In the genomic region with DNA sequence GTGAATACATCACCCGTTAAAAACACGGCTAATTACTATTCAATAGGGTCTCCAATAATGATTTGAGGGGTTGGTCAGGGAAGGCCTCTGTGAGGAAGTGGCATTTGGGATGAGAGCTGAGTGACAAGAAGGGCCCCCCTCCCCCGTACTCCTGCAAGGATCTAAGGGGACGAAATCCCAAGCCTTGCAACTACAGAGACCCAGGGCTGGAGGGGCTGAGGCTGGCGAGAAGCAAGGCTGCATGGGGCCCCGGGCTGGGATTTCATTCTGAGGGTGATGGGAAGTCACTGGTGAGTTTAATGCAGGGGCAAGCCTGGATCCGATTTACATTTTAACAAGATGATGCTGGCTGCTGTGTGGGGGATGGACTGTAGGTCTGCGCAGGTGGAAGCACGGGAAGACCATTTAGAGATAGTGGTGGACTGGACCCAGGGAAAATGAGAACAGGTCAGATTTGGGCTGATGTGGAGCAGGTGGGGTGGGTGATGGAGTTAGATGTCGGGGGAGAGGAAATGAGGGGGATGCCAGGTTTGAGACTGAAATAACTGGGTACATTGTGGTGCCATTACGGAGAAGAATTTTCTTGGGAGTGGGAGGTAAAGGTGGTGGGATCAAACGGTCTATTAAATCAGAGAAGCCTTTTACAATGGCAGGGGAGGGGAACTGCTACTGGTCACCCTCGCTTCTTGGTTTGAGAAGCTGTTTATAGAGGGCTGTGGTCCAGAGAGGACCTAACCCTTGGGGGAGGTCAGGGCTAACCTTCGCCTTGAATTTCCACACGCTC, we compare ENCODE assay signal across 8 cellular contexts. TPM values are rescaled to one million over a fixed set of nuclear protein-coding genes. Genes with fewer than 3 reads are reported as not detected.
DNase-seq lines count a peak whose midpoint lies in the region; ATAC-seq and TF ChIP-seq lines count a peak whose summit lies in the region.

No MANE protein-coding gene starts in this region.

- H3K36me3 Mint-ChIP-seq in natural killer cell treated with Interleukin-12 subunit alpha and Interleukin-12 subunit beta and Interleukin-15 and Interleukin-18, amount 100 ng/mL, for 72 hours, result no peaks in the 10 kb centered on the region

- CTCF ChIA-PET in BJ (lab: Yijun Ruan, JAX), result interaction anchor here (0.6 to 3.6 kb wide), 3 partner anchors 10 to 92 kb away, joined by 3 to 43 read pairs (median 3); no protein-coding TSS in a partner anchor

- TF ChIP-seq CTCF in BJ (IDR thresholded peaks at IDR 0.05; ENCODE audit: insufficient read depth, low read depth, low read length), result no peak
- TF ChIP-seq CTCF in LNCaP clone FGC (IDR thresholded peaks at IDR 0.05; ENCODE audit: control insufficient read depth, extremely low read depth, insufficient read depth), result no peak
- no peak for TF ChIP-seq CTCF in coronary artery (IDR thresholded peaks at IDR 0.05)
- no peak for TF ChIP-seq CTCF in lower leg skin (IDR thresholded peaks at IDR 0.05)

- DNase-seq in BJ (ENCODE audit: low read depth) (no peak), LNCaP clone FGC (ENCODE audit: low read depth) (no peak), coronary artery (ENCODE audit: low spot score) (no peak), lower leg skin (ENCODE audit: low spot score in 2 of 2) (no peak)
- no peak for DNase-seq in natural killer cell treated with Interleukin-12 subunit alpha and Interleukin-12 subunit beta and Interleukin-15 and Interleukin-18, amount 100 ng/mL, for 72 hours (ENCODE audit: low spot score)

- WGBS in lower leg skin, 2 donors, result 55 to 62% methylated on average over 15 of the region's 15 CpGs

- intact Hi-C loops in lower leg skin (cut with DNase I; ENCODE audit: low total_unique reads), result no loop called here

- peak overlapping the region; percentile 76 to 77 for H3K27ac ChIP-seq in coronary artery

- H3K4me3 Mint-ChIP-seq in natural killer cell treated with Interleukin-12 subunit alpha and Interleukin-12 subunit beta and Interleukin-15 and Interleukin-18, amount 100 ng/mL, for 72 hours, result peak overlapping the region; percentile 95

- no peak for TF ChIP-seq POLR2A in lower leg skin (IDR thresholded peaks at IDR 0.05)

- H3K27me3 ChIP-seq in BJ (ENCODE audit: control insufficient read depth, insufficient read depth, low read length), result peaks cover 1% of the 10 kb centered on the region; the same call in 1 of the 2 replicates

- POLR2A ChIA-PET in BJ (lab: Charles Lee), result interaction anchor here (0.5 kb wide), 1 partner anchor 45 kb away, joined by 3 read pairs; no protein-coding TSS in a partner anchor

- peaks cover 15% of the 10 kb centered on the region for H3K36me3 ChIP-seq in BJ (ENCODE audit: control insufficient read depth, insufficient read depth, low read length)

- H3K4me3 ChIP-seq in BJ (ENCODE audit: low read depth, low read length) (peak overlapping the region; percentile 99), LNCaP clone FGC (ENCODE audit: low read depth, low read length) (peak overlapping the region; percentile 99), coronary artery (peak overlapping the region; percentile 86), lower leg skin (ENCODE audit: low read depth, poor library complexity, severe bottlenecking) (no peak overlapping the region)

- peaks cover 12 to 24% of the 10 kb centered on the region in 2 donors for H3K4me1 Mint-ChIP-seq in natural killer cell treated with Interleukin-12 subunit alpha and Interleukin-12 subunit beta and Interleukin-15 and Interleukin-18, amount 100 ng/mL, for 72 hours (ENCODE audit: low read depth in 2 of 2)

- no peaks in the 10 kb centered on the region for H3K9me3 Mint-ChIP-seq in natural killer cell treated with Interleukin-12 subunit alpha and Interleukin-12 subunit beta and Interleukin-15 and Interleukin-18, amount 100 ng/mL, for 72 hours

- ATAC-seq in natural killer cell treated with Interleukin-12 subunit alpha and Interleukin-12 subunit beta and Interleukin-15 and Interleukin-18, amount 100 ng/mL, for 72 hours, result no peak
- no peak for ATAC-seq in HG03354 (IDR thresholded peaks at IDR 0.05; ENCODE audit: poor library complexity, severe bottlenecking, unreplicated experiment)
- ATAC-seq in HG03457 (IDR thresholded peaks at IDR 0.05; ENCODE audit: unreplicated experiment), result no peak
- ATAC-seq in GM18519 (IDR thresholded peaks at IDR 0.05; ENCODE audit: low FRiP score, unreplicated experiment), result no peak

- no peaks in the 10 kb centered on the region for H3K27me3 Mint-ChIP-seq in natural killer cell treated with Interleukin-12 subunit alpha and Interleukin-12 subunit beta and Interleukin-15 and Interleukin-18, amount 100 ng/mL, for 72 hours

- H3K27ac Mint-ChIP-seq in natural killer cell treated with Interleukin-12 subunit alpha and Interleukin-12 subunit beta and Interleukin-15 and Interleukin-18, amount 100 ng/mL, for 72 hours, result peak overlapping the region; percentile 98 to 99

RNA-seq across cellular contexts. Expression of gene MYBBP1A, which starts 0.9 kb away (rescaled TPM):
- polyA plus RNA-seq in BJ (2011; rRNA removed), result 12.4 and 24.1 TPM in 2 replicates
- 22.6 and 24.7 TPM in 2 replicates for polyA minus RNA-seq in BJ (2011; rRNA and poly(A)+ RNA removed)
- total RNA-seq in natural killer cell treated with Interleukin-12 subunit alpha and Interleukin-12 subunit beta and Interleukin-15 and Interleukin-18, amount 100 ng/mL, for 72 hours, result 100 to 1,000 TPM in 1 of 2 donors, 10 to 100 TPM in 1; 92.3 to 246 TPM
- 10 to 100 TPM; 53.9 to 83.7 (median 54.5) TPM for total RNA-seq in lower leg skin

RNA-seq across cellular contexts. Expression of gene GGT6, which starts 4.3 kb away (rescaled TPM):
- polyA plus RNA-seq in BJ (2011; rRNA removed), result not detected in 2 replicates
- polyA minus RNA-seq in BJ (2011; rRNA and poly(A)+ RNA removed), result not detected in 2 replicates
- not detected for total RNA-seq in natural killer cell treated with Interleukin-12 subunit alpha and Interleukin-12 subunit beta and Interleukin-15 and Interleukin-18, amount 100 ng/mL, for 72 hours
- 100 to 1,000 TPM; 133 to 232 (median 184) TPM for total RNA-seq in lower leg skin

RNA-seq across cellular contexts. Expression of gene SMTNL2, which starts 28.3 kb away (rescaled TPM):
- polyA plus RNA-seq in BJ (2011; rRNA removed), result not detected in 2 replicates
- polyA minus RNA-seq in BJ (2011; rRNA and poly(A)+ RNA removed), result not detected in 2 replicates
- not detected for total RNA-seq in natural killer cell treated with Interleukin-12 subunit alpha and Interleukin-12 subunit beta and Interleukin-15 and Interleukin-18, amount 100 ng/mL, for 72 hours
- total RNA-seq in lower leg skin, result 1 to 10 TPM in 2 of 4 donors, under 1 TPM in 1, not detected in 1; 0.25 to 3.0 (median 1.0) TPM

RNA-seq across cellular contexts. Expression of gene SPNS2, which starts 57.4 kb away (rescaled TPM):
- polyA plus RNA-seq in BJ (2011; rRNA removed), result not detected in 2 replicates
- polyA minus RNA-seq in BJ (2011; rRNA and poly(A)+ RNA removed), result not detected in 2 replicates
- not detected for total RNA-seq in natural killer cell treated with Interleukin-12 subunit alpha and Interleukin-12 subunit beta and Interleukin-15 and Interleukin-18, amount 100 ng/mL, for 72 hours
- 100 to 1,000 TPM in 1 of 4 donors, 10 to 100 TPM in 3; 74.9 to 132 (median 87.5) TPM for total RNA-seq in lower leg skin

Comparison
In these comparisons a context has a peak if more than half of its experiments do, and no peak if none do; other contexts are left out.
1. RNA of gene GGT6, which starts 4.3 kb away (total RNA-seq): 133 to 232 TPM in lower leg skin; not detected in natural killer cell treated with Interleukin-12 subunit alpha and Interleukin-12 subunit beta and Interleukin-15 and Interleukin-18, amount 100 ng/mL, for 72 hours; every median in the first group is over 100 times any median in the second.